ENCODE assay signal across 9 cellular contexts in the genomic region with DNA sequence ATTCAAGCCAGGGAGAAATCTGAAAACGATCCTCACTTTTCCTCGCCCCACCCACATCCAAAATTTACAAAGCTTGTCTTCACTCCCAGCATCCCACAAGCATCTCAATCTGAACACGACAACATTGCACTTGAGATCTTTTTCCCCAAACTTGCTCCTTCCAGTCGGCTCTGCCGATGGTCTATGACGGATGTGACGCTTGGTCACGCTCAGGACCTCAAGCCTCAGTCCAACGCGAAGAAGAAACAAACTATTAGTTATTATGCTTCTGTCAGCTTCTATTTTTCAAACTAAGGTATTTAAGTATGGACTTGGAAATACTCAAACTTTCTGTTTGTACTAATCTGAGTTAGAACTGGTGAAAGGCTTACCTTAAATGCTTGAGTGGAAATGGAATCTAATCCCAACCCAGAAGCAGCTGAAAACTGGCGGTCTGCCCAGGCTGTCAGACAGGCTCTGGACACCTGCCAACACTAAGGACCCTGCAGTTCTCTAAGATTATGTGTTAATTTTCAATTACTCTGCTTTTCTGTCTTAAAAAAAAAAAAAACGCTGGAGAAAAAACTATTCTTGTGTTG.
A peak's percentile ranks its signal among the peaks of the same experiment; 100 is the strongest.
DNase-seq lines count a peak whose midpoint lies in the region.
"Had no signal": no experiment of that assay in that cellular context is flagged by ENCODE, and none has a peak within 500 bp of the region (broad histone marks: within the 10 kb centered on the region; RNA-seq: fewer than 3 reads in every experiment).

No MANE protein-coding gene starts in this region.

- DNase-seq in NCI-H1436 (lab: John Stamatoyannopoulos, UW) (peak; percentile 58), NCI-H1436 treated with DMSO at 0.1 percent for 48 hours (lab: John Stamatoyannopoulos, UW) (no peak), NCI-H345 treated with DMSO at 0.1 percent for 48 hours (lab: John Stamatoyannopoulos, UW; ENCODE audit: unreplicated experiment) (peak; percentile 79), dedifferentiated amniotic fluid mesenchymal stem cell (ENCODE audit: extremely low spot score) (peak; percentile 45), renal cortical epithelial cell (ENCODE audit: low read depth) (peak; percentile 94), 8988T (no peak), HCEC 1CT (no peak), SK-N-DZ (ENCODE audit: low spot score) (no peak)
- DNase-seq: mesendoderm had no signal

Comparison
In these comparisons a context has a peak if more than half of its experiments do, and no peak if none do; other contexts are left out.
1. DNase-seq: peak in NCI-H1436 (single experiment), NCI-H345 treated with DMSO at 0.1 percent for 48 hours (single experiment), dedifferentiated amniotic fluid mesenchymal stem cell (single experiment) and renal cortical epithelial cell (single experiment); none in NCI-H1436 treated with DMSO at 0.1 percent for 48 hours (single experiment), 8988T (single experiment), HCEC 1CT (single experiment) and SK-N-DZ (single experiment).